8 cellular contexts compared by ENCODE assay signal in the genomic region with DNA sequence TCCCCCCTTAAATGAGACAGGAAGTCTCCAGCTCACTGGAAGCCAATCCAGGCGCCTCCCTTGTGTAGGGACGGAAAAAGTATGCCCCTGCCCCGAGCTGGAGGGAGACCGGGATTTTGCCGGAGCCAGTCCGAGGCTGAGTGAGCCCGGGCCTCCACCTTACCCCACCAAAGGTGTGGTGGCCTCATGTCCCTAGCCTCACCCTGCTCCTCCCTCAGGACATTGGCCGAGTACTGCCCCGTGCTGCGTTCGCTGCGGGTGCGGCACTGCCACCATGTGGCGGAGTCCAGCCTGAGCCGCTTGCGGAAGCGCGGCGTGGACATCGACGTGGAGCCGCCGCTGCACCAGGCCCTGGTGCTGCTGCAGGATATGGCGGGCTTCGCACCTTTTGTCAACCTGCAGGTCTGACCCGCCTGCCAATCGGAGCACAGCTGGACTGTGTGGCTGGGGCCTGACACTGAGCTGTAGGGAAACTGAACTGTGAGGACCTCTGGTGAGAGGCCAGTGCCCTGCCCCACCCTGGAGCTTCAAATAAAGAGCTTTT. TPM values are rescaled to one million over a fixed set of nuclear protein-coding genes. Genes with fewer than 3 reads are reported as not detected.
DNase-seq lines count a peak whose midpoint lies in the region; ATAC-seq and TF ChIP-seq lines count a peak whose summit lies in the region.

No MANE protein-coding gene starts in this region.

- H3K27ac ChIP-seq in fibroblast of lung (ENCODE audit: insufficient read depth, low read length) (peak overlapping the region; percentile 74), muscle layer of colon (ENCODE audit: low read depth, low read length) (peak overlapping the region; percentile 88), tibial nerve (peak overlapping the region; percentile 43 to 90 (median 86))

- H3K4me1 ChIP-seq in fibroblast of lung (ENCODE audit: control insufficient read depth, extremely low read depth, insufficient read depth, low read length): peaks cover 24% of the 10 kb centered on the region
- peaks cover 30% of the 10 kb centered on the region for H3K4me1 ChIP-seq in muscle layer of colon (ENCODE audit: insufficient read depth, low read length)
- peaks cover 0 to 69% (median 36%) of the 10 kb centered on the region in 4 donors for H3K4me1 ChIP-seq in tibial nerve

- TF ChIP-seq POLR2A in tibial nerve (IDR thresholded peaks at IDR 0.05): peak in 1 of 2 donors; percentile 23

- ATAC-seq in activated CD8-positive, alpha-beta memory T cell treated with anti-CD3 and anti-CD28 coated beads, Interleukin-2, amount 10 ng/mL, durations not matched to agents 7 days and 5 days: peak; percentile 7

- H3K36me3 ChIP-seq in fibroblast of lung (ENCODE audit: control insufficient read depth, insufficient read depth, low read length): peaks cover 11% of the 10 kb centered on the region
- H3K36me3 ChIP-seq in muscle layer of colon (ENCODE audit: insufficient read depth, low read length): peaks cover 20% of the 10 kb centered on the region
- H3K36me3 ChIP-seq in tibial nerve: peaks cover 0 to 22% (median 7%) of the 10 kb centered on the region in 3 donors

- H3K79me2 ChIP-seq in fibroblast of lung (ENCODE audit: control insufficient read depth, insufficient read depth, low read length): peaks cover 3% of the 10 kb centered on the region

- H2AFZ ChIP-seq in fibroblast of lung (ENCODE audit: low read length): peak overlapping the region; percentile 26

- H3K4me1 Mint-ChIP-seq in activated CD8-positive, alpha-beta memory T cell treated with anti-CD3 and anti-CD28 coated beads, Interleukin-2, amount 10 ng/mL, durations not matched to agents 7 days and 5 days: peaks cover 45% of the 10 kb centered on the region

- peak overlapping the region; percentile 81 for H3K27ac Mint-ChIP-seq in activated CD8-positive, alpha-beta memory T cell treated with anti-CD3 and anti-CD28 coated beads, Interleukin-2, amount 10 ng/mL, durations not matched to agents 7 days and 5 days

- TF ChIP-seq EP300 in tibial nerve (IDR thresholded peaks at IDR 0.05): peak in 1 of 2 donors; percentile 41

- H3K4me3 ChIP-seq in fibroblast of lung (replicated peaks in 1 of 4; ENCODE audit: control extremely low read depth in 1 of 4, insufficient read depth in 1 of 4, low read depth in 3 of 4, low read length in 4 of 4): peak overlapping the region; percentile 72 to 94 (median 92)
- peak overlapping the region; percentile 59 to 86 for H3K4me3 ChIP-seq in muscle layer of colon (ENCODE audit: low read depth in 1 of 2, low read length in 2 of 2)
- H3K4me3 ChIP-seq in tibial nerve: peak overlapping the region; percentile 67 to 99 (median 93)

- CTCF ChIA-PET in activated CD8-positive, alpha-beta memory T cell treated with anti-CD3 and anti-CD28 coated beads, Interleukin-2, amount 10 ng/mL, durations not matched to agents 7 days and 5 days (lab: Charles Lee): interaction anchor here (0.6 to 7.2 kb wide), 16 partner anchors 11 to 253 kb away, joined by 3 to 82 read pairs (median 7); a partner anchor contains a TSS

- peaks cover 12% of the 10 kb centered on the region for H3K27me3 Mint-ChIP-seq in activated CD8-positive, alpha-beta memory T cell treated with anti-CD3 and anti-CD28 coated beads, Interleukin-2, amount 10 ng/mL, durations not matched to agents 7 days and 5 days

- H3K36me3 Mint-ChIP-seq in activated CD8-positive, alpha-beta memory T cell treated with anti-CD3 and anti-CD28 coated beads, Interleukin-2, amount 10 ng/mL, durations not matched to agents 7 days and 5 days: peaks cover 1% of the 10 kb centered on the region

- peak overlapping the region; percentile 97 for H3K4me3 Mint-ChIP-seq in activated CD8-positive, alpha-beta memory T cell treated with anti-CD3 and anti-CD28 coated beads, Interleukin-2, amount 10 ng/mL, durations not matched to agents 7 days and 5 days

- H3K9ac ChIP-seq in fibroblast of lung (ENCODE audit: insufficient read depth, low read length): no peak overlapping the region
- peak overlapping the region; percentile 81 for H3K9ac ChIP-seq in muscle layer of colon (ENCODE audit: low read length)

- H3K27me3 ChIP-seq in fibroblast of lung (ENCODE audit: control insufficient read depth, insufficient read depth, low read length) (peaks cover 14% of the 10 kb centered on the region), muscle layer of colon (ENCODE audit: control insufficient read depth in 1 of 2, insufficient read depth in 2 of 2, low read length in 2 of 2) (peaks cover 7 to 8% of the 10 kb centered on the region in 2 donors), tibial nerve (peaks cover 0 to 14% of the 10 kb centered on the region in 2 donors)

- peaks cover 2% of the 10 kb centered on the region for H4K20me1 ChIP-seq in fibroblast of lung (ENCODE audit: control insufficient read depth, extremely low read depth, insufficient read depth, low read length)

- WGBS in tibial nerve, 2 donors: 2 to 3% methylated on average over 17 to 23 of the region's 27 CpGs

- H3K9me3 ChIP-seq in fibroblast of lung (ENCODE audit: control insufficient read depth, insufficient read depth, low read depth, low read length): no peaks in the 10 kb centered on the region
- H3K9me3 ChIP-seq in muscle layer of colon (ENCODE audit: low read length): no peaks in the 10 kb centered on the region
- no peaks in the 10 kb centered on the region for H3K9me3 ChIP-seq in tibial nerve

- TF ChIP-seq CTCF in fibroblast of lung (conservative IDR thresholded peaks at IDR 0.05 in 1 of 2, IDR thresholded peaks at IDR 0.05 in 1 of 2; ENCODE audit: low read depth in 1 of 2, low read length in 2 of 2): peak; percentile 56 to 80
- TF ChIP-seq CTCF in tibial nerve (IDR thresholded peaks at IDR 0.05): peak; percentile 73 to 83 (median 77)

- no peaks in the 10 kb centered on the region for H3K9me3 Mint-ChIP-seq in activated CD8-positive, alpha-beta memory T cell treated with anti-CD3 and anti-CD28 coated beads, Interleukin-2, amount 10 ng/mL, durations not matched to agents 7 days and 5 days (ENCODE audit: low read depth)

- H3K4me2 ChIP-seq in fibroblast of lung (ENCODE audit: extremely low read depth, insufficient read depth, low read length): peak overlapping the region; percentile 94

- DNase-seq in activated effector memory CD4-positive, alpha-beta T cell treated with anti-CD3 and anti-CD28 coated beads, Interleukin-2, amount 50 U/mL, for 16 hours: peak; percentile 83
- DNase-seq in activated effector memory CD4-positive, alpha-beta T cell treated with Interleukin-2 at 50 U/mL for 16 hours: no peak
- DNase-seq in LoVo (ENCODE audit: low spot score) (peak; percentile 87), fibroblast of lung (ENCODE audit: low read depth in 2 of 2) (peak; percentile 62 to 71), tibial nerve (ENCODE audit: low spot score in 2 of 2) (peak; percentile 48 to 64)
- DNase-seq in activated CD8-positive, alpha-beta memory T cell treated with anti-CD3 and anti-CD28 coated beads, Interleukin-2, amount 10 ng/mL, durations not matched to agents 7 days and 5 days: peak; percentile 69
- DNase-seq in central memory CD4-positive, alpha-beta T cell: no peak

RNA-seq across cellular contexts. Expression of a gene that starts 2.0 kb away (rescaled TPM):
- 10 to 100 TPM; 13.5 to 15.2 TPM for total RNA-seq in activated CD8-positive, alpha-beta memory T cell treated with anti-CD3 and anti-CD28 coated beads, Interleukin-2, amount 10 ng/mL, durations not matched to agents 7 days and 5 days
- total RNA-seq in fibroblast of lung (6.7 and 7.3 TPM in 2 replicates), tibial nerve (10 to 100 TPM; 25.8 to 51.1 (median 46.2) TPM)
- polyA plus RNA-seq in fibroblast of lung: 2.2 and 2.8 TPM in 2 replicates
- polyA plus RNA-seq in fibroblast of lung (2012): 5.7 and 6.8 TPM in 2 replicates
- polyA minus RNA-seq in fibroblast of lung (ENCODE audit: low replicate concordance): 0.47 and 0.82 TPM in 2 replicates

RNA-seq across cellular contexts. Expression of a gene that starts 4.1 kb away (rescaled TPM):
- 1 to 10 TPM; 2.8 to 2.9 TPM for total RNA-seq in activated CD8-positive, alpha-beta memory T cell treated with anti-CD3 and anti-CD28 coated beads, Interleukin-2, amount 10 ng/mL, durations not matched to agents 7 days and 5 days
- total RNA-seq in fibroblast of lung (5.3 and 6.9 TPM in 2 replicates), tibial nerve (1 to 10 TPM in 1 of 4 donors, under 1 TPM in 3; 0.30 to 1.1 (median 0.70) TPM)
- polyA plus RNA-seq in fibroblast of lung: 0.07 and 0.30 TPM in 2 replicates
- polyA plus RNA-seq in fibroblast of lung (2012): 1.6 and 2.6 TPM in 2 replicates
- not detected in 2 replicates for polyA minus RNA-seq in fibroblast of lung (ENCODE audit: low replicate concordance)

RNA-seq across cellular contexts. Expression of a gene that starts 9.7 kb away (rescaled TPM):
- 10 to 100 TPM; 73.5 to 78.2 TPM for total RNA-seq in activated CD8-positive, alpha-beta memory T cell treated with anti-CD3 and anti-CD28 coated beads, Interleukin-2, amount 10 ng/mL, durations not matched to agents 7 days and 5 days
- 60.8 and 63.2 TPM in 2 replicates for total RNA-seq in fibroblast of lung
- 62.3 and 66.8 TPM in 2 replicates for polyA plus RNA-seq in fibroblast of lung
- 72.6 and 85.2 TPM in 2 replicates for polyA plus RNA-seq in fibroblast of lung (2012)
- polyA minus RNA-seq in fibroblast of lung (ENCODE audit: low replicate concordance): 75.4 and 77.0 TPM in 2 replicates
- total RNA-seq in tibial nerve: 100 to 1,000 TPM in 3 of 4 donors, 10 to 100 TPM in 1; 86.4 to 195 (median 131) TPM

RNA-seq across cellular contexts. Expression of a gene that starts 27.2 kb away (rescaled TPM):
- total RNA-seq in activated CD8-positive, alpha-beta memory T cell treated with anti-CD3 and anti-CD28 coated beads, Interleukin-2, amount 10 ng/mL, durations not matched to agents 7 days and 5 days: 100 to 1,000 TPM in 1 of 2 experiments, 10 to 100 TPM in 1; 78.1 to 199 TPM
- total RNA-seq in fibroblast of lung (16.7 and 23.3 TPM in 2 replicates), tibial nerve (10 to 100 TPM; 19.3 to 49.2 (median 31.8) TPM)
- 6.8 and 7.6 TPM in 2 replicates for polyA plus RNA-seq in fibroblast of lung
- polyA plus RNA-seq in fibroblast of lung (2012): 10.5 and 13.1 TPM in 2 replicates
- polyA minus RNA-seq in fibroblast of lung (ENCODE audit: low replicate concordance): 11.3 and 14.5 TPM in 2 replicates

RNA-seq across cellular contexts. Expression of a gene that starts 28.7 kb away (rescaled TPM):
- under 1 TPM in 1 of 2 experiments, not detected in 1; 0.35 TPM for total RNA-seq in activated CD8-positive, alpha-beta memory T cell treated with anti-CD3 and anti-CD28 coated beads, Interleukin-2, amount 10 ng/mL, durations not matched to agents 7 days and 5 days
- total RNA-seq in fibroblast of lung: under 0.01 and 0.17 TPM in 2 replicates
- not detected in 2 replicates for polyA plus RNA-seq in fibroblast of lung
- polyA plus RNA-seq in fibroblast of lung (2012): not detected in 2 replicates
- polyA minus RNA-seq in fibroblast of lung (ENCODE audit: low replicate concordance): not detected in 2 replicates
- total RNA-seq in tibial nerve: 1 to 10 TPM in 1 of 4 donors, not detected in 3; 1.4 TPM

Comparison
In these comparisons a context has a peak if more than half of its experiments do, and no peak if none do; other contexts are left out.
1. DNase-seq: peak in activated effector memory CD4-positive, alpha-beta T cell treated with anti-CD3 and anti-CD28 coated beads, Interleukin-2, amount 50 U/mL, for 16 hours (single experiment), LoVo (single experiment), activated CD8-positive, alpha-beta memory T cell treated with anti-CD3 and anti-CD28 coated beads, Interleukin-2, amount 10 ng/mL, durations not matched to agents 7 days and 5 days (single experiment), fibroblast of lung (2 of 2) and tibial nerve (2 of 2); none in activated effector memory CD4-positive, alpha-beta T cell treated with Interleukin-2 at 50 U/mL for 16 hours (single experiment) and central memory CD4-positive, alpha-beta T cell (single experiment).
2. Peak in every context shown above with its lines, with median percentiles within 50 percentile points of each other: H3K27ac ChIP-seq and H3K4me3 ChIP-seq.